ENCODE assay signal across 20 cellular contexts in genomic region chr13:47044842-47045241, GRCh38.
A peak's percentile ranks its signal among the peaks of the same experiment; 100 is the strongest.
DNase-seq lines count a peak whose midpoint lies in the region; ATAC-seq and TF ChIP-seq lines count a peak whose summit lies in the region.
"Had no signal": no experiment of that assay in that cellular context is flagged by ENCODE, and none has a peak within 500 bp of the region (broad histone marks: within the 10 kb centered on the region; RNA-seq: fewer than 3 reads in every experiment).

No MANE protein-coding gene starts in this region.

- H3K27me3 ChIP-seq in brain microvascular endothelial cell (replicated peaks), result no peaks in the 10 kb centered on the region

- DNase-seq in LHCN-M2 (ENCODE audit: low read depth) (peak; percentile 52), amniotic epithelial cell (ENCODE audit: low read depth) (peak; percentile 81), foreskin melanocyte (peak; percentile 11), brain microvascular endothelial cell (no peak), NCI-H748 treated with DMSO at 0.1 percent for 48 hours (lab: John Stamatoyannopoulos, UW) (no peak)
- DNase-seq: ACHN; BE2C; C1 segment of cervical spinal cord; CD4-positive, CD25-positive, alpha-beta regulatory T cell; CD8-positive, alpha-beta memory T cell; COR-L47; DMS 273 treated with DMSO at 0.1 percent for 48 hours; DMS53; DND-41; EL; GM23248 had no signal

- no peaks in the 10 kb centered on the region for H3K36me3 ChIP-seq in brain microvascular endothelial cell (replicated peaks)
- H3K36me3 ChIP-seq: BE2C, HAP-1 had no signal

- H3K4me3 ChIP-seq in brain microvascular endothelial cell (ENCODE audit: low read depth, low read length), result no peak overlapping the region
- H3K4me3 ChIP-seq: GM12878, GM23248, HAP-1 had no signal

- no peak for TF ChIP-seq CTCF in brain microvascular endothelial cell (IDR thresholded peaks at IDR 0.05; ENCODE audit: low read depth, low read length, missing control alignments)

- in situ Hi-C loops in brain microvascular endothelial cell (cut with HindIII; ENCODE audit: low pct_ligation_motif_present, low sequenced_read_pairs), result no loop called here

- no peak for ATAC-seq in GM21737 (IDR thresholded peaks at IDR 0.05; ENCODE audit: unreplicated experiment)
- ATAC-seq: GM12878 had no signal

- H3K27ac ChIP-seq in brain microvascular endothelial cell, result no peak overlapping the region
- H3K27ac ChIP-seq: GM23248, HL-60 had no signal

Comparison
In these comparisons a context has a peak if more than half of its experiments do, and no peak if none do; other contexts are left out.
1. DNase-seq: peak in LHCN-M2 (single experiment), amniotic epithelial cell (single experiment) and foreskin melanocyte (single experiment); none in brain microvascular endothelial cell (single experiment) and NCI-H748 treated with DMSO at 0.1 percent for 48 hours (single experiment).